ENCODE assay signal across 8 cellular contexts in genomic region chr12:124804011-124804621, GRCh38. TPM values are rescaled to one million over a fixed set of nuclear protein-coding genes. Genes with fewer than 3 reads are reported as not detected.
DNase-seq lines count a peak whose midpoint lies in the region; ATAC-seq, FAIRE-seq and TF ChIP-seq lines count a peak whose summit lies in the region.

No MANE protein-coding gene starts in this region.

- no peak for FAIRE-seq in small intestine (lab: Jason Lieb, UNC)

- peak overlapping the region in 1 of 12 donors; percentile 14 for H3K27ac ChIP-seq in heart left ventricle
- H3K27ac ChIP-seq in small intestine (ENCODE audit: low read depth in 1 of 2, low read length in 1 of 2): peak overlapping the region in 1 of 2 donors; percentile 63

- peaks cover 0 to 19% (median 3%) of the 10 kb centered on the region in 9 donors for H3K36me3 ChIP-seq in heart left ventricle
- peaks cover 0 to 2% of the 10 kb centered on the region in 2 donors for H3K36me3 ChIP-seq in small intestine (ENCODE audit: control insufficient read depth in 2 of 2, insufficient read depth in 2 of 2, low read length in 2 of 2)

- DNase-seq in HFF-Myc (ENCODE audit: extremely low read depth, low read depth) (peak; percentile 16), T-helper 17 cell (no peak), heart left ventricle (no peak), small intestine (peak; percentile 87), OCI-M2 (lab: John Stamatoyannopoulos, UW; ENCODE audit: unreplicated experiment) (no peak), DMS53 (lab: John Stamatoyannopoulos, UW) (no peak)

- H3K4me1 Mint-ChIP-seq in T-helper 17 cell: peaks cover 2% of the 10 kb centered on the region

- peaks cover 0 to 6% (median 0%) of the 10 kb centered on the region in 12 donors for H3K4me1 ChIP-seq in heart left ventricle
- peaks cover 0 to 5% of the 10 kb centered on the region in 2 donors for H3K4me1 ChIP-seq in small intestine (ENCODE audit: control insufficient read depth in 2 of 2, insufficient read depth in 1 of 2, low read depth in 1 of 2, low read length in 1 of 2)

- H3K36me3 Mint-ChIP-seq in T-helper 17 cell (ENCODE audit: low read depth): no peaks in the 10 kb centered on the region

- no peaks in the 10 kb centered on the region for H3K27me3 ChIP-seq in heart left ventricle
- no peaks in the 10 kb centered on the region for H3K27me3 ChIP-seq in small intestine (ENCODE audit: control insufficient read depth in 2 of 2, insufficient read depth in 2 of 2, low read length in 2 of 2)

- no peak overlapping the region for H3K4me3 ChIP-seq in HFF-Myc (replicated peaks; ENCODE audit: low read depth, low read length)
- no peak overlapping the region for H3K4me3 ChIP-seq in heart left ventricle
- no peak overlapping the region for H3K4me3 ChIP-seq in small intestine (ENCODE audit: low read depth in 1 of 2, low read length in 2 of 2)

- no peak for TF ChIP-seq CTCF in HFF-Myc (IDR thresholded peaks at IDR 0.05; ENCODE audit: low read depth, low read length, missing control alignments)
- no peak for TF ChIP-seq CTCF in heart left ventricle (IDR thresholded peaks at IDR 0.05)

- no peaks in the 10 kb centered on the region for H3K27me3 Mint-ChIP-seq in T-helper 17 cell

- H3K9me3 ChIP-seq in T-helper 17 cell (ENCODE audit: control insufficient read depth, low read length, poor library complexity, severe bottlenecking): no peaks in the 10 kb centered on the region
- H3K9me3 ChIP-seq in heart left ventricle: no peaks in the 10 kb centered on the region
- no peaks in the 10 kb centered on the region for H3K9me3 ChIP-seq in small intestine (ENCODE audit: control insufficient read depth, low read depth)

- no peak for TF ChIP-seq POLR2A in heart left ventricle (IDR thresholded peaks at IDR 0.05)

- 58 to 74% (median 68%) methylated on average over 6 to 9 of the region's 9 CpGs for WGBS in heart left ventricle, 4 donors
- 55 to 87% (median 65%) methylated on average over 9 of the region's 9 CpGs for WGBS in small intestine, 3 donors

- peak overlapping the region; percentile 19 for H3K4me3 Mint-ChIP-seq in T-helper 17 cell

- intact Hi-C loops in heart left ventricle (cut with DNase I): no loop called here

- no peak overlapping the region for H3K27ac Mint-ChIP-seq in T-helper 17 cell

- no peak for ATAC-seq in T-helper 17 cell
- peak; percentile 51 to 68 (median 64) for ATAC-seq in heart left ventricle
- ATAC-seq in GM18868 (IDR thresholded peaks at IDR 0.05; ENCODE audit: unreplicated experiment): no peak
- ATAC-seq in HG03196 (IDR thresholded peaks at IDR 0.05; ENCODE audit: unreplicated experiment): no peak

RNA-seq across cellular contexts. Expression of gene SCARB1, which starts 59.5 kb away (rescaled TPM):
- total RNA-seq in T-helper 17 cell (1 to 10 TPM; 1.3 to 1.7 TPM), heart left ventricle (10 to 100 TPM in 8 of 9 donors, 1 to 10 TPM in 1; 6.9 to 21.7 (median 15.2) TPM)
- polyA plus RNA-seq in heart left ventricle (1 to 10 TPM; 8.3 to 8.8 TPM), small intestine (100 to 1,000 TPM in 2 of 3 donors, 10 to 100 TPM in 1; 41.9 to 230 (median 181) TPM)

Comparison
In these comparisons a context has a peak if more than half of its experiments do, and no peak if none do; other contexts are left out.
1. DNase-seq: peak in HFF-Myc (single experiment) and small intestine (single experiment); none in T-helper 17 cell (0 of 3), heart left ventricle (0 of 5), OCI-M2 (single experiment) and DMS53 (single experiment).
2. ATAC-seq: peak in heart left ventricle (4 of 4); none in T-helper 17 cell (single experiment), GM18868 (single experiment) and HG03196 (single experiment).